ENCODE assay signal across 35 cellular contexts in genomic region chr7:26506196-26506595, GRCh38.
"Had no signal": no experiment of that assay in that cellular context is flagged by ENCODE, and none has a peak within 500 bp of the region (broad histone marks: within the 10 kb centered on the region; RNA-seq: fewer than 3 reads in every experiment).

No MANE protein-coding gene starts in this region.

- H3K36me3 ChIP-seq: adrenal gland, brain microvascular endothelial cell, breast epithelium, WERI-Rb-1 had no signal

- H3K27ac Mint-ChIP-seq: activated CD4-positive, alpha-beta memory T cell treated with anti-CD3 and anti-CD28 coated beads, Interleukin-2, amount 10 ng/mL, durations not matched to agents 7 days and 5 days; activated CD4-positive, alpha-beta T cell treated with anti-CD3 and anti-CD28 coated beads for 36 hours; activated CD4-positive, alpha-beta T cell treated with anti-CD3 and anti-CD28 coated beads, Interleukin-2, amount 10 ng/mL, durations not matched to agents 7 days and 5 days; activated CD8-positive, alpha-beta memory T cell treated with anti-CD3 and anti-CD28 coated beads, Interleukin-2, amount 10 ng/mL, durations not matched to agents 7 days and 5 days; activated CD8-positive, alpha-beta T cell treated with anti-CD3 and anti-CD28 coated beads, Interleukin-2, amount 10 ng/mL, durations not matched to agents 7 days and 5 days; activated naive CD4-positive, alpha-beta T cell treated with anti-CD3 and anti-CD28 coated beads for 36 hours; activated naive CD4-positive, alpha-beta T cell treated with anti-CD3 and anti-CD28 coated beads, Interleukin-2, amount 50 U/mL, for 72 hours; activated naive CD8-positive, alpha-beta T cell treated with anti-CD3 and anti-CD28 coated beads for 36 hours; activated T-cell treated with anti-CD3 and anti-CD28 coated beads, Interleukin-2, amount 50 U/mL, for 24 hours; activated T-helper 2 cell treated with anti-CD3 and anti-CD28 coated beads, Interferon-gamma antibody, Interleukin-2, Interleukin-4, amounts not matched to agents 10 μg/mL and 5 μg/mL and 100 μg/mL, durations not matched to agents 14 hours and 24 hours and 36 hours; T-helper 17 cell; WTC11 had no signal

- H3K9me3 Mint-ChIP-seq: activated CD4-positive, alpha-beta memory T cell treated with anti-CD3 and anti-CD28 coated beads, Interleukin-2, amount 10 ng/mL, durations not matched to agents 7 days and 5 days; activated CD4-positive, alpha-beta T cell treated with anti-CD3 and anti-CD28 coated beads, Interleukin-2, amount 10 ng/mL, durations not matched to agents 7 days and 5 days; activated naive CD4-positive, alpha-beta T cell treated with anti-CD3 and anti-CD28 coated beads for 36 hours; activated T-helper 2 cell treated with anti-CD3 and anti-CD28 coated beads, Interferon-gamma antibody, Interleukin-2, Interleukin-4, amounts not matched to agents 10 μg/mL and 5 μg/mL and 100 μg/mL, durations not matched to agents 14 hours and 24 hours and 36 hours had no signal

- H3K4me1 Mint-ChIP-seq: activated CD4-positive, alpha-beta memory T cell treated with anti-CD3 and anti-CD28 coated beads, Interleukin-2, amount 10 ng/mL, durations not matched to agents 7 days and 5 days; activated CD4-positive, alpha-beta T cell treated with anti-CD3 and anti-CD28 coated beads for 36 hours; activated CD4-positive, alpha-beta T cell treated with anti-CD3 and anti-CD28 coated beads, Interleukin-2, amount 10 ng/mL, durations not matched to agents 7 days and 5 days; activated CD8-positive, alpha-beta memory T cell treated with anti-CD3 and anti-CD28 coated beads, Interleukin-2, amount 10 ng/mL, durations not matched to agents 7 days and 5 days; activated naive CD8-positive, alpha-beta T cell treated with anti-CD3 and anti-CD28 coated beads for 36 hours had no signal

- DNase-seq: activated CD4-positive, alpha-beta memory T cell treated with anti-CD3 and anti-CD28 coated beads, Interleukin-2, amount 10 ng/mL, durations not matched to agents 7 days and 5 days; activated CD4-positive, alpha-beta T cell treated with anti-CD3 and anti-CD28 coated beads for 1 hour; activated CD4-positive, alpha-beta T cell treated with anti-CD3 and anti-CD28 coated beads for 36 hours; activated CD4-positive, alpha-beta T cell treated with anti-CD3 and anti-CD28 coated beads for 48 hours; activated CD4-positive, alpha-beta T cell treated with anti-CD3 and anti-CD28 coated beads, Interleukin-2, amount 10 ng/mL, durations not matched to agents 7 days and 5 days; activated CD4-positive, alpha-beta T cell treated with anti-CD3 and anti-CD28 coated beads, Interleukin-2, amount 50 U/mL, for 48 hours; activated CD4-positive, CD25-positive, alpha-beta regulatory T cell; activated CD8-positive, alpha-beta memory T cell treated with anti-CD3 and anti-CD28 coated beads for 24 hours; activated CD8-positive, alpha-beta memory T cell treated with anti-CD3 and anti-CD28 coated beads, Interleukin-2, amount 10 ng/mL, durations not matched to agents 7 days and 5 days; activated CD8-positive, alpha-beta memory T cell treated with anti-CD3 and anti-CD28 coated beads, Interleukin-2, amount 50 U/mL, for 48 hours; activated CD8-positive, alpha-beta T cell treated with anti-CD3 and anti-CD28 coated beads, Interleukin-2, amount 10 ng/mL, durations not matched to agents 7 days and 5 days; activated effector memory CD4-positive, alpha-beta T cell treated with Interleukin-2 at 50 U/mL for 16 hours; activated gamma-delta T cell treated with Interleukin-2 at 50 U/mL for 16 hours; activated naive CD4-positive, alpha-beta T cell; activated naive CD4-positive, alpha-beta T cell treated with anti-CD3 and anti-CD28 coated beads for 36 hours; activated naive CD4-positive, alpha-beta T cell treated with anti-CD3 and anti-CD28 coated beads, Interleukin-2, amount 50 U/mL, for 16 hours; activated naive CD8-positive, alpha-beta T cell treated with anti-CD3 and anti-CD28 coated beads for 36 hours; activated T-cell treated with anti-CD3 and anti-CD28 coated beads, Interleukin-2, amount 50 U/mL, for 24 hours; activated T-cell treated with anti-CD3 and anti-CD28 coated beads, Interleukin-2, amount 50 U/mL, for 48 hours; adrenal gland; amniotic stem cell; aorta; body of pancreas; brain microvascular endothelial cell; central memory CD4-positive, alpha-beta T cell; T-helper 17 cell; WERI-Rb-1 had no signal

- H3K4me3 Mint-ChIP-seq: activated CD4-positive, alpha-beta memory T cell treated with anti-CD3 and anti-CD28 coated beads, Interleukin-2, amount 10 ng/mL, durations not matched to agents 7 days and 5 days; activated CD4-positive, alpha-beta T cell treated with anti-CD3 and anti-CD28 coated beads for 36 hours; activated CD4-positive, alpha-beta T cell treated with anti-CD3 and anti-CD28 coated beads, Interleukin-2, amount 10 ng/mL, durations not matched to agents 7 days and 5 days; activated CD8-positive, alpha-beta memory T cell treated with anti-CD3 and anti-CD28 coated beads, Interleukin-2, amount 10 ng/mL, durations not matched to agents 7 days and 5 days; activated CD8-positive, alpha-beta T cell treated with anti-CD3 and anti-CD28 coated beads, Interleukin-2, amount 10 ng/mL, durations not matched to agents 7 days and 5 days; activated naive CD4-positive, alpha-beta T cell treated with anti-CD3 and anti-CD28 coated beads for 36 hours; activated naive CD8-positive, alpha-beta T cell treated with anti-CD3 and anti-CD28 coated beads for 36 hours; activated T-cell treated with anti-CD3 and anti-CD28 coated beads, Interleukin-2, amount 50 U/mL, for 24 hours; T-helper 17 cell; WTC11 had no signal

- FAIRE-seq: astrocyte, colon, TTC549 had no signal

- H3K27me3 ChIP-seq: adrenal gland, body of pancreas, brain microvascular endothelial cell had no signal

- H3K4me3 ChIP-seq: adrenal gland, body of pancreas, breast epithelium had no signal

- ATAC-seq: activated CD4-positive, alpha-beta T cell treated with anti-CD3 and anti-CD28 coated beads for 36 hours; activated CD4-positive, CD25-positive, alpha-beta regulatory T cell treated with anti-CD3 and anti-CD28 coated beads, Interleukin-2, amount 50 U/mL, for 24 hours; activated CD8-positive, alpha-beta memory T cell treated with anti-CD3 and anti-CD28 coated beads, Interleukin-2, amount 10 ng/mL, durations not matched to agents 7 days and 5 days; activated CD8-positive, alpha-beta T cell treated with anti-CD3 and anti-CD28 coated beads, Interleukin-2, amount 10 ng/mL, durations not matched to agents 7 days and 5 days; activated naive CD4-positive, alpha-beta T cell treated with anti-CD3 and anti-CD28 coated beads, Interleukin-2, amount 50 U/mL, for 72 hours; body of pancreas; T-helper 17 cell; WTC11 had no signal

- H3K27ac ChIP-seq: adrenal gland, body of pancreas, brain microvascular endothelial cell, breast epithelium, WERI-Rb-1 had no signal

- H3K9me3 ChIP-seq: adrenal gland, body of pancreas, breast epithelium had no signal

- H3K36me3 Mint-ChIP-seq: activated CD8-positive, alpha-beta memory T cell treated with anti-CD3 and anti-CD28 coated beads, Interleukin-2, amount 10 ng/mL, durations not matched to agents 7 days and 5 days; activated naive CD4-positive, alpha-beta T cell treated with anti-CD3 and anti-CD28 coated beads, Interleukin-2, amount 50 U/mL, for 72 hours; activated naive CD8-positive, alpha-beta T cell treated with anti-CD3 and anti-CD28 coated beads for 36 hours; WTC11 had no signal

- H3K4me1 ChIP-seq: adrenal gland, breast epithelium had no signal
